ENCODE assay signal across 18 cellular contexts in genomic region chr3:129664040-129664646, GRCh38. TPM values are rescaled to one million over a fixed set of nuclear protein-coding genes. Genes with fewer than 3 reads are reported as not detected.
DNase-seq lines count a peak whose midpoint lies in the region; ATAC-seq, FAIRE-seq and TF ChIP-seq lines count a peak whose summit lies in the region.
"Had no signal": no experiment of that assay in that cellular context is flagged by ENCODE, and none has a peak within 500 bp of the region (broad histone marks: within the 10 kb centered on the region; RNA-seq: fewer than 3 reads in every experiment).

No MANE protein-coding gene starts in this region.

- no peaks in the 10 kb centered on the region for H3K27me3 Mint-ChIP-seq in activated naive CD8-positive, alpha-beta T cell treated with anti-CD3 and anti-CD28 coated beads for 36 hours

- POLR2A ChIA-PET in A549 (lab: Yijun Ruan, JAX): interaction anchor here (0.7 to 2.0 kb wide), 3 partner anchors 13 to 130 kb away, joined by 3 to 8 read pairs (median 3); no protein-coding TSS in a partner anchor

- H3K9ac ChIP-seq in mesendoderm (ENCODE audit: low read length): no peak overlapping the region

- H3K36me3 Mint-ChIP-seq in activated naive CD8-positive, alpha-beta T cell treated with anti-CD3 and anti-CD28 coated beads for 36 hours: peaks cover 6% of the 10 kb centered on the region

- H4K5ac ChIP-seq in mesendoderm (ENCODE audit: low read length): no peak overlapping the region

- H3K27ac Mint-ChIP-seq in activated naive CD8-positive, alpha-beta T cell treated with anti-CD3 and anti-CD28 coated beads for 36 hours: no peak overlapping the region

- no peak overlapping the region for H2BK5ac ChIP-seq in mesendoderm (ENCODE audit: low read length)

- H3K79me2 ChIP-seq in mesendoderm (ENCODE audit: control insufficient read depth, insufficient read depth, low read length): no peaks in the 10 kb centered on the region

- no peak overlapping the region for H3K56ac ChIP-seq in mesendoderm (ENCODE audit: low read length)

- no peak overlapping the region for H3K18ac ChIP-seq in mesendoderm (ENCODE audit: low read length)

- peak overlapping the region; percentile 36 for H2BK15ac ChIP-seq in mesendoderm (replicated peaks; ENCODE audit: low read depth)

- no peaks in the 10 kb centered on the region for H3K9me3 ChIP-seq in A549
- H3K9me3 ChIP-seq: tibial artery had no signal

- no peak overlapping the region for H4K8ac ChIP-seq in mesendoderm (ENCODE audit: low read depth, low read length)

- 53% methylated on average over 6 of the region's 6 CpGs for WGBS in A549 (ENCODE audit: missing lambda C conversion rate)
- no CpG with 5 or more reads among the region's 6 CpGs for WGBS in mesendoderm (ENCODE audit: extremely low coverage, insufficient coverage, low lambda C conversion rate)

- no peaks in the 10 kb centered on the region for H3K36me3 ChIP-seq in bronchial epithelial cell (ENCODE audit: control insufficient read depth, insufficient read depth, low read length)
- H3K36me3 ChIP-seq in mesendoderm (ENCODE audit: control insufficient read depth, insufficient read depth, low read length): no peaks in the 10 kb centered on the region
- H3K36me3 ChIP-seq: tibial artery had no signal

- H3K9me3 Mint-ChIP-seq in activated naive CD8-positive, alpha-beta T cell treated with anti-CD3 and anti-CD28 coated beads for 36 hours: no peaks in the 10 kb centered on the region

- no peak overlapping the region for H2AK5ac ChIP-seq in mesendoderm (ENCODE audit: low read length)

- H3K27me3 ChIP-seq in bronchial epithelial cell (ENCODE audit: control insufficient read depth, insufficient read depth, low read length) (no peaks in the 10 kb centered on the region), mesendoderm (ENCODE audit: insufficient read depth, low read length, poor library complexity) (no peaks in the 10 kb centered on the region)
- H3K27me3 ChIP-seq: tibial artery had no signal

- TF ChIP-seq POLR2A in A549 (IDR thresholded peaks at IDR 0.05; ENCODE audit: low read length): no peak

- ATAC-seq in A549 (no peak), GM19467 (IDR thresholded peaks at IDR 0.05; ENCODE audit: unreplicated experiment) (no peak), HG02571 (IDR thresholded peaks at IDR 0.05; ENCODE audit: unreplicated experiment) (no peak)

- no peak overlapping the region for H3K4me3 Mint-ChIP-seq in activated naive CD8-positive, alpha-beta T cell treated with anti-CD3 and anti-CD28 coated beads for 36 hours

- no peak overlapping the region for H3K4ac ChIP-seq in mesendoderm (ENCODE audit: low read depth, low read length)

- H3K4me1 ChIP-seq in A549 (peaks cover 68% of the 10 kb centered on the region), mesendoderm (ENCODE audit: control insufficient read depth, low read depth, low read length) (peaks cover 2% of the 10 kb centered on the region)

- H3K27ac ChIP-seq in A549: peak overlapping the region; percentile 89 to 94
- H3K27ac ChIP-seq in mesendoderm (ENCODE audit: low read depth, low read length): no peak overlapping the region

- peak overlapping the region; percentile 72 for H3K4me2 ChIP-seq in A549
- no peak overlapping the region for H3K4me2 ChIP-seq in mesendoderm (ENCODE audit: low read length)

- TF ChIP-seq EP300 in A549 (IDR thresholded peaks at IDR 0.05): no peak

- TF ChIP-seq RAD21 in A549 (conservative IDR thresholded peaks at IDR 0.05 in 1 of 2, IDR thresholded peaks at IDR 0.05 in 1 of 2): no peak

- H3K23ac ChIP-seq in mesendoderm (ENCODE audit: low read length): no peak overlapping the region

- TF ChIP-seq CTCF in A549 (IDR thresholded peaks at IDR 0.05) (no peak), bronchial epithelial cell (IDR thresholded peaks at IDR 0.05; ENCODE audit: insufficient read depth, low read length, severe bottlenecking) (no peak)

- H3K4me3 ChIP-seq in A549 (no peak overlapping the region), bronchial epithelial cell (ENCODE audit: low read depth, low read length) (no peak overlapping the region), mesendoderm (ENCODE audit: low read length) (no peak overlapping the region)
- H3K4me3 ChIP-seq: tibial artery had no signal

- in situ Hi-C loops in KBM-7 (cut with MboI; ENCODE audit: low pct_unique_long_range_greater_than_20kb, low sequenced_read_pairs): no loop called here

- no peaks in the 10 kb centered on the region for H3K79me1 ChIP-seq in mesendoderm (ENCODE audit: low read length)

- no peak overlapping the region for H2BK120ac ChIP-seq in mesendoderm (ENCODE audit: low read depth, low read length)

- CTCF ChIA-PET in A549 (lab: Yijun Ruan, JAX): interaction anchor here (2.0 kb wide), 1 partner anchor 161 kb away, joined by 8 read pairs; no protein-coding TSS in a partner anchor

- DNase-seq in A549 (ENCODE audit: low read depth in 1 of 2, low spot score in 1 of 2): no peak
- DNase-seq in LHCN-M2 (ENCODE audit: low read depth): peak; percentile 50
- DNase-seq in bronchial epithelial cell (ENCODE audit: low read depth): peak; percentile 43
- no peak for DNase-seq in mesendoderm
- no peak for DNase-seq in activated naive CD8-positive, alpha-beta T cell treated with anti-CD3 and anti-CD28 coated beads for 36 hours
- DNase-seq in KBM-7: no peak
- DNase-seq: activated naive CD4-positive, alpha-beta T cell treated with Interleukin-2 at 50 U/mL for 16 hours; hypothalamus; NCI-H1417 treated with DMSO at 0.1 percent for 48 hours; NCI-H510A; nucleus accumbens; SHP77 treated with DMSO at 0.1 percent for 48 hours; stimulated activated CD4-positive, alpha-beta T cell treated with anti-CD3 and anti-CD28 coated beads, Interleukin-15, amount 100 ng/mL, for 24 hours; tibial artery had no signal

- FAIRE-seq in A549 (lab: Jason Lieb, UNC) (no peak), bronchial epithelial cell (lab: Jason Lieb, UNC) (no peak)
- FAIRE-seq: endothelial cell of umbilical vein, TTC549 had no signal

- peaks cover 2% of the 10 kb centered on the region for H3K4me1 Mint-ChIP-seq in activated naive CD8-positive, alpha-beta T cell treated with anti-CD3 and anti-CD28 coated beads for 36 hours

TF ChIP-seq in A549, 52 proteins besides CTCF, POLR2A, EP300 and RAD21 (continues in another document):
- TF ChIP-seq ELK1 (IDR thresholded peaks at IDR 0.05; ENCODE audit: low read depth, low read length) (no peak), ZNF302 (CRISPR knock-in tag; IDR thresholded peaks at IDR 0.05) (no peak), MAFK (IDR thresholded peaks at IDR 0.05; ENCODE audit: partially characterized antibody) (no peak), HES2 (IDR thresholded peaks at IDR 0.05) (no peak), ZC3H11A (IDR thresholded peaks at IDR 0.05) (no peak), CBX2 (IDR thresholded peaks at IDR 0.05; ENCODE audit: borderline replicate concordance, low read depth) (no peak), NFE2L2 (conservative IDR thresholded peaks at IDR 0.05; ENCODE audit: low read length) (no peak), ZSCAN20 (CRISPR knock-in tag; IDR thresholded peaks at IDR 0.05) (no peak), USF2 (IDR thresholded peaks at IDR 0.05) (no peak), KDM1A (IDR thresholded peaks at IDR 0.05; ENCODE audit: low read depth) (no peak), RCOR1 (IDR thresholded peaks at IDR 0.05; ENCODE audit: low read depth, low read length) (no peak), JUNB (IDR thresholded peaks at IDR 0.05) (no peak), CHD2 (IDR thresholded peaks at IDR 0.05; ENCODE audit: low read length, partially characterized antibody) (no peak), PBX3 (IDR thresholded peaks at IDR 0.05) (no peak), RNF2 (IDR thresholded peaks at IDR 0.05; ENCODE audit: borderline replicate concordance, low read depth) (no peak)

RNA-seq across cellular contexts. Expression of gene PLXND1, which starts 57.7 kb away (rescaled TPM):
- polyA plus RNA-seq in A549 (2011; rRNA removed) (26.8 and 49.3 TPM in 2 replicates), A549 (2017; fragmentation: RNase III; extraction: RNeasy Plus Mini Kit Qiagen cat#74134 plus additional on column Dnase treatment) (47.2 to 72.6 TPM (median 58.6 TPM) in 3 replicates)
- 37.6 and 41.4 TPM in 2 replicates for polyA plus RNA-seq in A549 (2012; cell fraction: cytosol; rRNA removed)
- polyA plus RNA-seq in A549 (2012; cell fraction: nucleus; rRNA removed): 133 and 136 TPM in 2 replicates
- polyA minus RNA-seq in A549 (2011; rRNA and poly(A)+ RNA removed): 49.8 and 54.9 TPM in 2 replicates
- total RNA-seq in LHCN-M2 (2014; rRNA removed) (51.3 and 63.2 TPM in 2 replicates), bronchial epithelial cell (1.0 and 2.4 TPM in 2 replicates)
- polyA plus RNA-seq in LHCN-M2 (2012): 73.0 TPM
- 94.2 TPM for polyA plus RNA-seq in mesendoderm (2013, experiment 1 of 2)
- 90.0 TPM for polyA plus RNA-seq in mesendoderm (2013, experiment 2 of 2)
- total RNA-seq in activated naive CD8-positive, alpha-beta T cell treated with anti-CD3 and anti-CD28 coated beads for 36 hours: 1 to 10 TPM; 1.5 to 1.6 TPM

Comparison
In these comparisons a context has a peak if more than half of its experiments do, and no peak if none do; other contexts are left out.
1. DNase-seq: peak in LHCN-M2 (single experiment) and bronchial epithelial cell (single experiment); none in A549 (0 of 2), mesendoderm (single experiment), activated naive CD8-positive, alpha-beta T cell treated with anti-CD3 and anti-CD28 coated beads for 36 hours (single experiment) and KBM-7 (single experiment).
2. RNA of gene PLXND1, which starts 57.7 kb away (total RNA-seq): 51.3 to 63.2 TPM in LHCN-M2; 1.0 to 2.4 TPM in bronchial epithelial cell and 1.5 to 1.6 TPM in activated naive CD8-positive, alpha-beta T cell treated with anti-CD3 and anti-CD28 coated beads for 36 hours; every median in the first group is over 10 times any median in the second.